14 cellular contexts compared by ENCODE assay signal in the genomic region with DNA sequence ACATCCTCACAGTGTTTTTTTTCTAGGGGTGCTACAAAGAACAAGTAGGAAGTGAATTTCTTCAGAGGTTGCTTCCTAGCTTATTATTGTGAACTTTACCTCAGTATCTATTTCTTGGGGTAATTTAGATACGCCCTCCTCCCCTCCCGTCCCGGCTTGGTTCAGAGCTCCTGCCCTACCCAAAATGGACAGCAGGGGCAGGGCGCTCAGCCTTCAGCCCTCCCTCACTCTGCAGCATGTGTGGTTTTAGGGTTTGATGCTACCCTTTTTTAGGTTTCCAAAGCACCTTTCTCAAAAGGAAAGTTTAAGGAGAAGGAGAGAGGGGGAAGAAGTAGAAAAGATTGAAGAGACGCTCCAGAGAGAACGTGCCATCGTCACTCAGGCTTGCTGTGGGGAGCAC. TPM values are rescaled to one million over a fixed set of nuclear protein-coding genes. Genes with fewer than 3 reads are reported as not detected.
A peak's percentile ranks its signal among the peaks of the same experiment; 100 is the strongest.
DNase-seq lines count a peak whose midpoint lies in the region; ATAC-seq and TF ChIP-seq lines count a peak whose summit lies in the region.
"Had no signal": no experiment of that assay in that cellular context is flagged by ENCODE, and none has a peak within 500 bp of the region (broad histone marks: within the 10 kb centered on the region; RNA-seq: fewer than 3 reads in every experiment).

No MANE protein-coding gene starts in this region.

- H3K36me3 Mint-ChIP-seq in CD8-positive, alpha-beta T cell: no peaks in the 10 kb centered on the region
- no peaks in the 10 kb centered on the region for H3K36me3 Mint-ChIP-seq in activated naive CD4-positive, alpha-beta T cell treated with anti-CD3 and anti-CD28 coated beads for 36 hours (ENCODE audit: low read depth)

- no peak for ATAC-seq in CD8-positive, alpha-beta T cell
- ATAC-seq in GM18858 (IDR thresholded peaks at IDR 0.05; ENCODE audit: unreplicated experiment): no peak
- no peak for ATAC-seq in stimulated activated naive CD8-positive, alpha-beta T cell treated with anti-CD3 and anti-CD28 coated beads, Interleukin-15, Interleukin-2, amounts not matched to agents 100 U/mL and 50 U/mL, for 24 hours
- ATAC-seq: activated CD8-positive, alpha-beta memory T cell treated with anti-CD3 and anti-CD28 coated beads, Interleukin-2, amount 10 ng/mL, durations not matched to agents 7 days and 5 days; left colon; T-cell had no signal

- no peak overlapping the region for H2AFZ ChIP-seq in SK-N-SH (ENCODE audit: low read depth)

- no peaks in the 10 kb centered on the region for H3K9me3 ChIP-seq in CD8-positive, alpha-beta T cell (ENCODE audit: low read length)
- no peaks in the 10 kb centered on the region for H3K9me3 ChIP-seq in SK-N-SH

- H3K9me2 ChIP-seq in SK-N-SH: no peaks in the 10 kb centered on the region

- no peaks in the 10 kb centered on the region for H4K20me1 ChIP-seq in SK-N-SH (ENCODE audit: insufficient read depth)

- peak; percentile 26 for TF ChIP-seq CTCF in CD8-positive, alpha-beta T cell (IDR thresholded peaks at IDR 0.05)
- peak; percentile 49 for TF ChIP-seq CTCF in SK-N-SH (IDR thresholded peaks at IDR 0.05)

- H3K9ac ChIP-seq in SK-N-SH: no peak overlapping the region

- CTCF ChIA-PET in CD8-positive, alpha-beta T cell (lab: Charles Lee): no interaction called here
- CTCF ChIA-PET in HEK293T (lab: Yijun Ruan, JAX) (no interaction called here), SK-N-SH (lab: Yijun Ruan, JAX) (interaction anchor here (0.7 to 2.0 kb wide), 7 partner anchors 8 to 237 kb away, joined by 3 to 5 read pairs (median 4); a partner anchor contains a TSS)
- CTCF ChIA-PET in activated naive CD4-positive, alpha-beta T cell treated with anti-CD3 and anti-CD28 coated beads for 36 hours (lab: Charles Lee): no interaction called here

- peaks cover 22% of the 10 kb centered on the region for H3K9me3 Mint-ChIP-seq in CD8-positive, alpha-beta T cell
- H3K9me3 Mint-ChIP-seq in activated naive CD4-positive, alpha-beta T cell treated with anti-CD3 and anti-CD28 coated beads for 36 hours: peaks cover 13% of the 10 kb centered on the region

- no peak for TF ChIP-seq RAD21 in SK-N-SH (IDR thresholded peaks at IDR 0.05; ENCODE audit: low read length)

- H3K27ac Mint-ChIP-seq in CD8-positive, alpha-beta T cell: no peak overlapping the region
- H3K27ac Mint-ChIP-seq in activated naive CD4-positive, alpha-beta T cell treated with anti-CD3 and anti-CD28 coated beads for 36 hours: no peak overlapping the region
- H3K27ac Mint-ChIP-seq: activated CD8-positive, alpha-beta memory T cell treated with anti-CD3 and anti-CD28 coated beads, Interleukin-2, amount 10 ng/mL, durations not matched to agents 7 days and 5 days; T-cell had no signal

- H3F3A ChIP-seq in SK-N-SH (replicated peaks; ENCODE audit: insufficient read depth): no peaks in the 10 kb centered on the region

- H3K27ac ChIP-seq in CD8-positive, alpha-beta T cell (ENCODE audit: low read depth, low read length): no peak overlapping the region
- no peak overlapping the region for H3K27ac ChIP-seq in SK-N-SH (ENCODE audit: low read depth in 2 of 2, low read length in 1 of 2)
- H3K27ac ChIP-seq: tibial nerve had no signal

- POLR2A ChIA-PET in CD8-positive, alpha-beta T cell (lab: Charles Lee): interaction anchor here (1.2 kb wide), 1 partner anchor 17 kb away, joined by 4 read pairs; a partner anchor contains a TSS
- POLR2A ChIA-PET in HEK293T (lab: Yijun Ruan, JAX): no interaction called here
- POLR2A ChIA-PET in SK-N-SH (lab: Yijun Ruan, JAX): no interaction called here

- no peak overlapping the region for H3K4me2 ChIP-seq in SK-N-SH

- no peaks in the 10 kb centered on the region for H3K36me3 ChIP-seq in CD8-positive, alpha-beta T cell (ENCODE audit: insufficient read depth, low read length)
- H3K36me3 ChIP-seq in SK-N-SH (replicated peaks in 1 of 2; ENCODE audit: control insufficient read depth in 1 of 2, insufficient read depth in 2 of 2, low read length in 1 of 2): no peaks in the 10 kb centered on the region
- H3K36me3 ChIP-seq: tibial nerve had no signal

- H3K27me3 ChIP-seq in CD8-positive, alpha-beta T cell (ENCODE audit: insufficient read depth, low read length): no peaks in the 10 kb centered on the region
- no peaks in the 10 kb centered on the region for H3K27me3 ChIP-seq in SK-N-SH (ENCODE audit: insufficient read depth)
- H3K27me3 ChIP-seq: tibial nerve had no signal

- TF ChIP-seq EP300 in SK-N-SH (IDR thresholded peaks at IDR 0.05; ENCODE audit: borderline replicate concordance in 1 of 2, low read depth in 1 of 2, low read length in 1 of 2): no peak

- DNase-seq in CD8-positive, alpha-beta T cell: no peak
- DNase-seq in HEK293T (ENCODE audit: extremely low spot score) (peak; percentile 49), SK-N-SH (peak; percentile 45), iPS-NIHi7 (ENCODE audit: extremely low spot score) (peak; percentile 63)
- no peak for DNase-seq in activated T-cell treated with anti-CD3 and anti-CD28 coated beads, Interleukin-2, amount 50 U/mL, for 48 hours
- no peak for DNase-seq in stimulated activated naive CD8-positive, alpha-beta T cell treated with anti-CD3 and anti-CD28 coated beads, Interleukin-15, Interleukin-2, amounts not matched to agents 100 U/mL and 50 U/mL, for 24 hours
- no peak for DNase-seq in activated naive CD4-positive, alpha-beta T cell treated with anti-CD3 and anti-CD28 coated beads for 36 hours
- DNase-seq: activated CD8-positive, alpha-beta memory T cell treated with anti-CD3 and anti-CD28 coated beads, Interleukin-2, amount 10 ng/mL, durations not matched to agents 7 days and 5 days; amniotic stem cell; left colon; posterior cingulate gyrus; T-cell had no signal

- H3K4me1 Mint-ChIP-seq in CD8-positive, alpha-beta T cell (ENCODE audit: low read depth): no peaks in the 10 kb centered on the region
- no peaks in the 10 kb centered on the region for H3K4me1 Mint-ChIP-seq in activated naive CD4-positive, alpha-beta T cell treated with anti-CD3 and anti-CD28 coated beads for 36 hours (ENCODE audit: low read depth)
- H3K4me1 Mint-ChIP-seq: activated CD8-positive, alpha-beta memory T cell treated with anti-CD3 and anti-CD28 coated beads, Interleukin-2, amount 10 ng/mL, durations not matched to agents 7 days and 5 days; T-cell had no signal

- WGBS in SK-N-SH (ENCODE audit: low lambda C conversion rate): 28% methylated on average over 7 of the region's 7 CpGs

- intact Hi-C loops in CD8-positive, alpha-beta T cell (cut with DNase I, micrococcal nuclease): no loop called here
- intact Hi-C loops in activated naive CD4-positive, alpha-beta T cell treated with anti-CD3 and anti-CD28 coated beads for 36 hours (cut with micrococcal nuclease): no loop called here

- no peaks in the 10 kb centered on the region for H3K4me1 ChIP-seq in CD8-positive, alpha-beta T cell (ENCODE audit: insufficient read depth, low read length)
- H3K4me1 ChIP-seq in SK-N-SH (ENCODE audit: control insufficient read depth in 1 of 2, insufficient read depth in 2 of 2, low read depth in 1 of 2, low read length in 1 of 2): no peaks in the 10 kb centered on the region
- H3K4me1 ChIP-seq: tibial nerve had no signal

- H3K4me3 Mint-ChIP-seq in CD8-positive, alpha-beta T cell: no peak overlapping the region
- H3K4me3 Mint-ChIP-seq in activated naive CD4-positive, alpha-beta T cell treated with anti-CD3 and anti-CD28 coated beads for 36 hours: no peak overlapping the region
- H3K4me3 Mint-ChIP-seq: activated CD8-positive, alpha-beta memory T cell treated with anti-CD3 and anti-CD28 coated beads, Interleukin-2, amount 10 ng/mL, durations not matched to agents 7 days and 5 days; T-cell had no signal

- no peaks in the 10 kb centered on the region for H3K79me2 ChIP-seq in SK-N-SH (ENCODE audit: insufficient read depth)

- no peak overlapping the region for H3K4me3 ChIP-seq in CD8-positive, alpha-beta T cell (ENCODE audit: low read depth, low read length)
- no peak overlapping the region for H3K4me3 ChIP-seq in SK-N-SH (ENCODE audit: low read depth in 2 of 2, low read length in 1 of 2)
- H3K4me3 ChIP-seq: tibial nerve had no signal

- peaks cover 3% of the 10 kb centered on the region for H3K27me3 Mint-ChIP-seq in CD8-positive, alpha-beta T cell (ENCODE audit: low read depth)
- H3K27me3 Mint-ChIP-seq in activated naive CD4-positive, alpha-beta T cell treated with anti-CD3 and anti-CD28 coated beads for 36 hours (ENCODE audit: low read depth): no peaks in the 10 kb centered on the region

TF ChIP-seq in HEK293T, 16 proteins besides CTCF, POLR2A, EP300 and RAD21 (continues in another document):
- TF ChIP-seq FOXK2 (IDR thresholded peaks at IDR 0.05): no peak
- TF ChIP-seq ZNF384 (IDR thresholded peaks at IDR 0.05): no peak
- no peak for TF ChIP-seq L3MBTL2 (conservative IDR thresholded peaks at IDR 0.05)
- no peak for TF ChIP-seq HDGF (IDR thresholded peaks at IDR 0.05; ENCODE audit: borderline replicate concordance)
- no peak for TF ChIP-seq BHLHE40 (IDR thresholded peaks at IDR 0.05; ENCODE audit: borderline replicate concordance)
- no peak for TF ChIP-seq SUZ12 (IDR thresholded peaks at IDR 0.05)
- TF ChIP-seq TARDBP (IDR thresholded peaks at IDR 0.05): no peak
- no peak for TF ChIP-seq CTBP1 (IDR thresholded peaks at IDR 0.05; ENCODE audit: borderline replicate concordance)
- TF ChIP-seq ARNT (IDR thresholded peaks at IDR 0.05): no peak
- no peak for TF ChIP-seq FOXA1 (IDR thresholded peaks at IDR 0.05)

TF ChIP-seq in SK-N-SH, 30 proteins besides CTCF, POLR2A, EP300 and RAD21 (continues in another document):
- TF ChIP-seq MXI1 (IDR thresholded peaks at IDR 0.05; ENCODE audit: low read depth, low read length): no peak
- TF ChIP-seq FOSL2 (IDR thresholded peaks at IDR 0.05; ENCODE audit: borderline replicate concordance, low read depth): no peak
- TF ChIP-seq, protein P1, sequence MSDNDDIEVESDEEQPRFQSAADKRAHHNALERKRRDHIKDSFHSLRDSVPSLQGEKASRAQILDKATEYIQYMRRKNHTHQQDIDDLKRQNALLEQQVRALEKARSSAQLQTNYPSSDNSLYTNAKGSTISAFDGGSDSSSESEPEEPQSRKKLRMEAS (IDR thresholded peaks at IDR 0.05; ENCODE audit: low read depth): no peak
- no peak for TF ChIP-seq EZH2phosphoT487 (IDR thresholded peaks at IDR 0.05; ENCODE audit: borderline replicate concordance, low read depth)
- no peak for TF ChIP-seq GABPA (IDR thresholded peaks at IDR 0.05; ENCODE audit: low read depth)
- no peak for TF ChIP-seq RFX5 (IDR thresholded peaks at IDR 0.05; ENCODE audit: low read length)
- TF ChIP-seq TEAD4 (IDR thresholded peaks at IDR 0.05; ENCODE audit: borderline replicate concordance, insufficient read depth): no peak

RNA-seq across cellular contexts. Expression of a gene that starts 16.9 kb away (rescaled TPM):
- 10 to 100 TPM; 14.9 to 16.1 TPM for total RNA-seq in CD8-positive, alpha-beta T cell
- 13.9 and 15.0 TPM in 2 replicates for polyA plus RNA-seq in SK-N-SH (2012; rRNA removed)
- polyA plus RNA-seq in SK-N-SH (2012; cell fraction: cytosol; rRNA removed): 15.2 and 16.4 TPM in 2 replicates
- polyA plus RNA-seq in SK-N-SH (2012; cell fraction: nucleus; rRNA removed): 16.7 and 21.0 TPM in 2 replicates
- total RNA-seq in activated naive CD4-positive, alpha-beta T cell treated with anti-CD3 and anti-CD28 coated beads for 36 hours: 10 to 100 TPM; 33.1 to 34.9 TPM

RNA-seq across cellular contexts. Expression of a gene that starts 53.7 kb away (rescaled TPM):
- 10 to 100 TPM; 16.7 to 18.5 TPM for total RNA-seq in CD8-positive, alpha-beta T cell
- 9.3 and 13.6 TPM in 2 replicates for polyA plus RNA-seq in SK-N-SH (2012; rRNA removed)
- polyA plus RNA-seq in SK-N-SH (2012; cell fraction: cytosol; rRNA removed): 12.5 and 12.7 TPM in 2 replicates
- polyA plus RNA-seq in SK-N-SH (2012; cell fraction: nucleus; rRNA removed): 12.3 and 16.7 TPM in 2 replicates
- total RNA-seq in activated naive CD4-positive, alpha-beta T cell treated with anti-CD3 and anti-CD28 coated beads for 36 hours: 10 to 100 TPM; 19.6 to 19.9 TPM

Comparison
In these comparisons a context has a peak if more than half of its experiments do, and no peak if none do; other contexts are left out.
1. DNase-seq: peak in HEK293T (single experiment), SK-N-SH (single experiment) and iPS-NIHi7 (single experiment); none in CD8-positive, alpha-beta T cell (0 of 7), activated T-cell treated with anti-CD3 and anti-CD28 coated beads, Interleukin-2, amount 50 U/mL, for 48 hours (0 of 2), stimulated activated naive CD8-positive, alpha-beta T cell treated with anti-CD3 and anti-CD28 coated beads, Interleukin-15, Interleukin-2, amounts not matched to agents 100 U/mL and 50 U/mL, for 24 hours (single experiment) and activated naive CD4-positive, alpha-beta T cell treated with anti-CD3 and anti-CD28 coated beads for 36 hours (single experiment).